26 cellular contexts compared by ENCODE assay signal in the genomic region with DNA sequence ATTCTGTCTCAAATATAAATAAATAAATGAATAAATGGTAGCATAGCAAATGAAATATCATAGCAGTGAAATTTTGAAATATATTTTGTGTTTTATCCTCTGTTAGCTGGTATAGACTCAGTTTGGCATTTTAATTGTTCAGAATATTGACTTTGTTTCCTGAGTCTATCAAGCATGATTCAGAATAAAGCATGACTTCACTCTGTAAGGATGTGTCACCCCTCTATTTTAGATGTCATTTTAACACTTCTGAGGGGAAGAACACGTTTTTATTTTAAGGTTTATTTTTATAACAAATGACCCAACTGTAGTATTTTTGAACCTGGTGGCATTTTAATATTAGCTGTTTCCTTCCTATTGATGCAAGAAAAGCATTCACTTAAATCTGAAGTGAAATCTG.
"Had no signal": no experiment of that assay in that cellular context is flagged by ENCODE, and none has a peak within 500 bp of the region (broad histone marks: within the 10 kb centered on the region; RNA-seq: fewer than 3 reads in every experiment).

No MANE protein-coding gene starts in this region.

- H3K4me3 ChIP-seq: coronary artery, dorsolateral prefrontal cortex, esophagus muscularis mucosa, gastroesophageal sphincter, left ventricle myocardium inferior, lung, psoas muscle, right lobe of liver, spleen, testis, tibial nerve had no signal

- H3K27ac Mint-ChIP-seq: immature natural killer cell; naive thymus-derived CD4-positive, alpha-beta T cell; nephron progenitor cell; stimulated activated naive B cell treated with anti-CD40 and anti-IgM and Interleukin-4, amounts not matched to agents 10 μg/mL and 1 μg/mL and 100 μg/mL, for 72 hours; stimulated activated naive CD8-positive, alpha-beta T cell treated with anti-CD3 and anti-CD28 coated beads, Interleukin-15, amount 100 ng/mL, for 72 hours had no signal

- ATAC-seq: gastroesophageal sphincter; left cardiac atrium; naive thymus-derived CD4-positive, alpha-beta T cell; psoas muscle; right lobe of liver; stimulated activated naive B cell treated with anti-CD40 and anti-IgM and Interleukin-4, amounts not matched to agents 10 μg/mL and 1 μg/mL and 100 μg/mL, for 72 hours; stimulated activated naive CD8-positive, alpha-beta T cell treated with anti-CD3 and anti-CD28 coated beads, Interleukin-15, amount 100 ng/mL, for 72 hours had no signal

- DNase-seq: dorsolateral prefrontal cortex; effector CD8-positive, alpha-beta T cell; glutamatergic neuron; immature natural killer cell; left cardiac atrium; left ventricle myocardium inferior; mesenchymal stem cell; midbrain; naive thymus-derived CD4-positive, alpha-beta T cell; nephron progenitor cell; psoas muscle; retina; right lobe of liver; spleen; stimulated activated CD4-positive, alpha-beta T cell treated with anti-CD3 and anti-CD28 coated beads, Interleukin-2, amount 100 ng/mL, for 24 hours; stimulated activated CD4-positive, alpha-beta T cell treated with anti-CD3 and anti-CD28 coated beads, Interleukin-4, amount 100 ng/mL, for 4 hours; stimulated activated naive B cell treated with anti-CD40 and anti-IgM and Interleukin-4, amounts not matched to agents 10 μg/mL and 1 μg/mL and 100 μg/mL, for 72 hours; stimulated activated naive CD8-positive, alpha-beta T cell treated with anti-CD3 and anti-CD28 coated beads, Interleukin-15, amount 100 ng/mL, for 72 hours; testis had no signal

- H3K36me3 Mint-ChIP-seq: immature natural killer cell; naive thymus-derived CD4-positive, alpha-beta T cell; stimulated activated naive B cell treated with anti-CD40 and anti-IgM and Interleukin-4, amounts not matched to agents 10 μg/mL and 1 μg/mL and 100 μg/mL, for 72 hours had no signal

- H3K79me2 ChIP-seq: parathyroid adenoma had no signal

- H3K9me3 Mint-ChIP-seq: naive thymus-derived CD4-positive, alpha-beta T cell; stimulated activated naive B cell treated with anti-CD40 and anti-IgM and Interleukin-4, amounts not matched to agents 10 μg/mL and 1 μg/mL and 100 μg/mL, for 72 hours; stimulated activated naive CD8-positive, alpha-beta T cell treated with anti-CD3 and anti-CD28 coated beads, Interleukin-15, amount 100 ng/mL, for 72 hours had no signal

- H3K9ac ChIP-seq: parathyroid adenoma had no signal

- H3K9me3 ChIP-seq: esophagus muscularis mucosa, gastroesophageal sphincter, left ventricle myocardium inferior, right lobe of liver, spleen, testis, tibial nerve had no signal

- H3K27me3 Mint-ChIP-seq: stimulated activated naive B cell treated with anti-CD40 and anti-IgM and Interleukin-4, amounts not matched to agents 10 μg/mL and 1 μg/mL and 100 μg/mL, for 72 hours; stimulated activated naive CD8-positive, alpha-beta T cell treated with anti-CD3 and anti-CD28 coated beads, Interleukin-15, amount 100 ng/mL, for 72 hours had no signal

- H2AFZ ChIP-seq: parathyroid adenoma had no signal

- H3K4me1 Mint-ChIP-seq: immature natural killer cell; naive thymus-derived CD4-positive, alpha-beta T cell; stimulated activated naive B cell treated with anti-CD40 and anti-IgM and Interleukin-4, amounts not matched to agents 10 μg/mL and 1 μg/mL and 100 μg/mL, for 72 hours; stimulated activated naive CD8-positive, alpha-beta T cell treated with anti-CD3 and anti-CD28 coated beads, Interleukin-15, amount 100 ng/mL, for 72 hours had no signal

- H3K4me1 ChIP-seq: parathyroid adenoma, spleen, testis had no signal

- H3K36me3 ChIP-seq: esophagus muscularis mucosa, gastroesophageal sphincter, left ventricle myocardium inferior, right lobe of liver, spleen, tibial nerve had no signal

- H3K27me3 ChIP-seq: dorsolateral prefrontal cortex, esophagus muscularis mucosa, gastroesophageal sphincter, right lobe of liver, spleen, testis, tibial nerve had no signal

- H3K4me3 Mint-ChIP-seq: immature natural killer cell; naive thymus-derived CD4-positive, alpha-beta T cell; nephron progenitor cell; stimulated activated naive B cell treated with anti-CD40 and anti-IgM and Interleukin-4, amounts not matched to agents 10 μg/mL and 1 μg/mL and 100 μg/mL, for 72 hours; stimulated activated naive CD8-positive, alpha-beta T cell treated with anti-CD3 and anti-CD28 coated beads, Interleukin-15, amount 100 ng/mL, for 72 hours had no signal

- H3K27ac ChIP-seq: coronary artery, dorsolateral prefrontal cortex, epithelial cell of prostate, esophagus muscularis mucosa, gastroesophageal sphincter, left ventricle myocardium inferior, parathyroid adenoma, psoas muscle, right lobe of liver, spleen, testis, tibial nerve had no signal
